ENCODE assay signal across 9 cellular contexts in the genomic region with DNA sequence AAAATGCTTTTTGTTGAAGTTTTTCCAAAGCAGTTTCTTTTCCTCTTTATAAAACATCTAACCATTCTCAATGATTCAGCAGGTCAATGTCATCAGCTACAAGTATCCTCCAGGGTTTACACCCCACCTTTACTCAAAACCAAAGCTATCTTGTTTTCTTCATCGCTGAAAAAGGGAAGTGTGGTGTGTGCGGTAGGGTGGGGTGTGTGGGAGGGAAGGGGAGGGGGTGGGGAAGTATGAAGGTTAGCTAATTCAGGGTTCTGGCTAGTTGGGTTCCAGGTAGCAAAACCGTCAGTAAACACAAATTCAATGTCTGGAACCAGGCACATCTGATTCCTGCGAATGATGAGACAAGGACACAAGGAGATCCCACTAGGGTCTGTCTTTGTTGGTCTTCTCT.
A peak's percentile ranks its signal among the peaks of the same experiment; 100 is the strongest.
DNase-seq lines count a peak whose midpoint lies in the region; ATAC-seq and TF ChIP-seq lines count a peak whose summit lies in the region.
"Had no signal": no experiment of that assay in that cellular context is flagged by ENCODE, and none has a peak within 500 bp of the region (broad histone marks: within the 10 kb centered on the region; RNA-seq: fewer than 3 reads in every experiment).

No MANE protein-coding gene starts in this region.

- no peak overlapping the region for H3K4me3 ChIP-seq in mucosa of descending colon
- no peak overlapping the region for H3K4me3 ChIP-seq in trophoblast cell (ENCODE audit: low read depth, low read length)
- H3K4me3 ChIP-seq in MG63: no peak overlapping the region

- H3K27me3 Mint-ChIP-seq in T-helper 1 cell treated with Interleukin-12 subunit alpha and Interleukin-12 subunit beta and Interleukin-4 antibody, amounts not matched to agents 30 μg/mL and 1 μg/mL, for 36 hours (ENCODE audit: low read depth): peaks cover 21% of the 10 kb centered on the region

- no peak overlapping the region for H3K14ac ChIP-seq in trophoblast cell (ENCODE audit: low read length)

- no peak overlapping the region for H3K4me2 ChIP-seq in trophoblast cell (ENCODE audit: low read length)

- no peak overlapping the region for H3K23ac ChIP-seq in trophoblast cell (ENCODE audit: low read length)

- WGBS in trophoblast cell (ENCODE audit: extremely low coverage, insufficient coverage, insufficient read length): 100% methylated on average over 1 of the region's 4 CpGs

- intact Hi-C loops in mucosa of descending colon (cut with DNase I, micrococcal nuclease) (no loop called here), cardiac septum (cut with DNase I) (no loop called here)

- H3K36me3 Mint-ChIP-seq in T-helper 1 cell treated with Interleukin-12 subunit alpha and Interleukin-12 subunit beta and Interleukin-4 antibody, amounts not matched to agents 30 μg/mL and 1 μg/mL, for 36 hours (ENCODE audit: low read depth): peaks cover 25% of the 10 kb centered on the region

- no peaks in the 10 kb centered on the region for H3K27me3 ChIP-seq in trophoblast cell (ENCODE audit: insufficient read depth, low read length)
- H3K27me3 ChIP-seq in MG63: no peaks in the 10 kb centered on the region; the same call in 1 of the 2 replicates

- H2AK5ac ChIP-seq in trophoblast cell (ENCODE audit: low read length): no peak overlapping the region

- ATAC-seq in GM18508 (IDR thresholded peaks at IDR 0.05; ENCODE audit: insufficient read depth, unreplicated experiment): peak; percentile 46
- peak; percentile 61 for ATAC-seq in HG02884 (IDR thresholded peaks at IDR 0.05; ENCODE audit: unreplicated experiment)
- ATAC-seq in mucosa of descending colon: peak; percentile 71
- ATAC-seq in GM18873 (IDR thresholded peaks at IDR 0.05; ENCODE audit: low FRiP score, unreplicated experiment): no peak

- H2BK120ac ChIP-seq in trophoblast cell (ENCODE audit: insufficient read depth, low read length, poor library complexity): no peak overlapping the region

- no peak overlapping the region for H4K8ac ChIP-seq in trophoblast cell (ENCODE audit: low read depth, low read length)

- no peak overlapping the region for H3K9ac ChIP-seq in trophoblast cell (ENCODE audit: low read length)

- peaks cover 2% of the 10 kb centered on the region for H3K79me1 ChIP-seq in trophoblast cell (ENCODE audit: low read length)

- H3K4me1 ChIP-seq in mucosa of descending colon (ENCODE audit: low read depth) (no peaks in the 10 kb centered on the region), trophoblast cell (ENCODE audit: control insufficient read depth in 1 of 2, insufficient read depth in 2 of 2, low read length in 2 of 2) (peaks cover 4 to 5% of the 10 kb centered on the region in 2 experiments)

- peak overlapping the region; percentile 23 for H3K4me3 Mint-ChIP-seq in T-helper 1 cell treated with Interleukin-12 subunit alpha and Interleukin-12 subunit beta and Interleukin-4 antibody, amounts not matched to agents 30 μg/mL and 1 μg/mL, for 36 hours

- no peak overlapping the region for H3K27ac ChIP-seq in trophoblast cell (ENCODE audit: low read depth, low read length)

- no peak overlapping the region for H3K18ac ChIP-seq in trophoblast cell (ENCODE audit: low read length)

- H3K9me3 ChIP-seq in mucosa of descending colon (no peaks in the 10 kb centered on the region), trophoblast cell (ENCODE audit: insufficient read depth, low read depth, low read length) (no peaks in the 10 kb centered on the region), MG63 (no peaks in the 10 kb centered on the region)

- no peak for TF ChIP-seq CTCF in mucosa of descending colon (IDR thresholded peaks at IDR 0.05)

- peak in 1 of 3 donors; percentile 18 for DNase-seq in mucosa of descending colon
- no peak for DNase-seq in trophoblast cell
- DNase-seq in cardiac septum (ENCODE audit: low spot score): no peak
- DNase-seq in MG63: no peak
- DNase-seq: posterior cingulate gyrus had no signal

- no peaks in the 10 kb centered on the region for H3K79me2 ChIP-seq in trophoblast cell (ENCODE audit: control insufficient read depth, insufficient read depth, low read length, poor library complexity)

- H3K36me3 ChIP-seq in mucosa of descending colon (ENCODE audit: low read depth) (no peaks in the 10 kb centered on the region), trophoblast cell (ENCODE audit: control insufficient read depth in 1 of 2, insufficient read depth in 2 of 2, low read length in 2 of 2) (no peaks in the 10 kb centered on the region), MG63 (no peaks in the 10 kb centered on the region)

- peaks cover 66% of the 10 kb centered on the region for H3K4me1 Mint-ChIP-seq in T-helper 1 cell treated with Interleukin-12 subunit alpha and Interleukin-12 subunit beta and Interleukin-4 antibody, amounts not matched to agents 30 μg/mL and 1 μg/mL, for 36 hours (ENCODE audit: low read depth)

- no peak overlapping the region for H2AFZ ChIP-seq in trophoblast cell (ENCODE audit: insufficient read depth, low read length, poor library complexity)

- no peak overlapping the region for H4K91ac ChIP-seq in trophoblast cell (ENCODE audit: low read depth, low read length)

- no peak overlapping the region for H2BK5ac ChIP-seq in trophoblast cell (ENCODE audit: low read depth, low read length, poor library complexity)

- peak overlapping the region; percentile 12 for H3K27ac Mint-ChIP-seq in T-helper 1 cell treated with Interleukin-12 subunit alpha and Interleukin-12 subunit beta and Interleukin-4 antibody, amounts not matched to agents 30 μg/mL and 1 μg/mL, for 36 hours

- no peak overlapping the region for H2BK12ac ChIP-seq in trophoblast cell (ENCODE audit: low read length)

- no peak overlapping the region for H4K12ac ChIP-seq in trophoblast cell (ENCODE audit: low read depth, low read length)

- no peak overlapping the region for H3K4ac ChIP-seq in trophoblast cell (ENCODE audit: low read depth, low read length)

- no peaks in the 10 kb centered on the region for H3K9me3 Mint-ChIP-seq in T-helper 1 cell treated with Interleukin-12 subunit alpha and Interleukin-12 subunit beta and Interleukin-4 antibody, amounts not matched to agents 30 μg/mL and 1 μg/mL, for 36 hours
